In genomic region chr16:4253012-4253393, GRCh38 we compare ENCODE assay signal across 8 cellular contexts. TPM values are rescaled to one million over a fixed set of nuclear protein-coding genes. Genes with fewer than 3 reads are reported as not detected.
DNase-seq lines count a peak whose midpoint lies in the region; ATAC-seq and TF ChIP-seq lines count a peak whose summit lies in the region.
"Not testable (repeated sequence)": the region's sequence is repeated elsewhere in the genome, so short reads cannot be mapped to it uniquely, and the experiment has no call there.

No MANE protein-coding gene starts in this region.

- not testable (repeated sequence) for DNase-seq in NT2/D1 (ENCODE audit: low read depth, low spot score); activated CD8-positive, alpha-beta memory T cell treated with anti-CD3 and anti-CD28 coated beads, Interleukin-2, amount 10 ng/mL, durations not matched to agents 7 days and 5 days; cardiac fibroblast (ENCODE audit: low read depth in 2 of 2); mesenchymal stem cell; prostate gland (ENCODE audit: low spot score); transverse colon

- CTCF ChIA-PET in activated CD8-positive, alpha-beta memory T cell treated with anti-CD3 and anti-CD28 coated beads, Interleukin-2, amount 10 ng/mL, durations not matched to agents 7 days and 5 days (lab: Charles Lee) = interaction anchor here (0.8 to 12.6 kb wide), 30 partner anchors 9 to 641 kb away, joined by 3 to 218 read pairs (median 4); partner anchors contain the start of genes ADCY9, MGRN1, SLX4 and TFAP4

- not testable (repeated sequence) for TF ChIP-seq EP300 in gastroesophageal sphincter (IDR thresholded peaks at IDR 0.05); transverse colon (IDR thresholded peaks at IDR 0.05; ENCODE audit: low read depth)

- not testable (repeated sequence) for ATAC-seq in activated CD8-positive, alpha-beta memory T cell treated with anti-CD3 and anti-CD28 coated beads, Interleukin-2, amount 10 ng/mL, durations not matched to agents 7 days and 5 days; gastroesophageal sphincter

- H3K4me3 Mint-ChIP-seq in activated CD8-positive, alpha-beta memory T cell treated with anti-CD3 and anti-CD28 coated beads, Interleukin-2, amount 10 ng/mL, durations not matched to agents 7 days and 5 days = peak overlapping the region; percentile 90

- peak overlapping the region; percentile 70 for H2BK15ac ChIP-seq in mesenchymal stem cell (ENCODE audit: low read depth, poor library complexity, severe bottlenecking)

- intact Hi-C loops in prostate gland (cut with DNase I) (loop anchor here (2.0 to 5.0 kb wide), 3 partner anchors 36 to 271 kb away; partner anchors contain the start of gene ADCY9), transverse colon (cut with DNase I; ENCODE audit: low total_unique reads) (loop anchor here (5.0 to 10.0 kb wide), 2 partner anchors 136 to 268 kb away; partner anchors contain the start of gene ADCY9)

- not testable (repeated sequence) for H2BK120ac ChIP-seq in mesenchymal stem cell (ENCODE audit: low read depth, low read length)

- not testable (repeated sequence) for TF ChIP-seq POLR2A in gastroesophageal sphincter (IDR thresholded peaks at IDR 0.05); prostate gland (IDR thresholded peaks at IDR 0.05); transverse colon (IDR thresholded peaks at IDR 0.05)

- not testable (repeated sequence) for H3K36me3 Mint-ChIP-seq in activated CD8-positive, alpha-beta memory T cell treated with anti-CD3 and anti-CD28 coated beads, Interleukin-2, amount 10 ng/mL, durations not matched to agents 7 days and 5 days

- peak overlapping the region; percentile 70 to 72 for H3K18ac ChIP-seq in mesenchymal stem cell (ENCODE audit: low read depth in 1 of 2, low read length in 2 of 2)

- not testable (repeated sequence) for TF ChIP-seq CTCF in cardiac fibroblast (IDR thresholded peaks at IDR 0.05; ENCODE audit: low read depth, low read length); gastroesophageal sphincter (IDR thresholded peaks at IDR 0.05); prostate gland (IDR thresholded peaks at IDR 0.05); transverse colon (IDR thresholded peaks at IDR 0.05)

- H4K91ac ChIP-seq in mesenchymal stem cell (ENCODE audit: low read length) = not testable (repeated sequence)

- WGBS in gastroesophageal sphincter (ENCODE audit: low coverage in 1 of 2), 2 donors = 2 to 93% methylated on average over 3 to 7 of the region's 23 CpGs
- 75% methylated on average over 23 of the region's 23 CpGs for WGBS in mesenchymal stem cell
- 61% methylated on average over 23 of the region's 23 CpGs for WGBS in prostate gland
- 40 to 55% methylated on average over 15 to 23 of the region's 23 CpGs for WGBS in transverse colon (ENCODE audit: low coverage in 1 of 2), 2 donors

- peak overlapping the region; percentile 27 for H4K8ac ChIP-seq in mesenchymal stem cell (ENCODE audit: low read length)

- in situ Hi-C loops in transverse colon (cut with MboI; ENCODE audit: low pct_ligation_motif_present in 1 of 4, low pct_unique_long_range_greater_than_20kb in 1 of 4, low sequenced_read_pairs in 3 of 4) = not testable (repeated sequence)

- not testable (repeated sequence) for H2AFZ ChIP-seq in mesenchymal stem cell (ENCODE audit: low read depth, low read length)

- H3K27ac ChIP-seq in gastroesophageal sphincter = peak overlapping the region; percentile 82 to 98 (median 94)
- peak overlapping the region; percentile 78 for H3K27ac ChIP-seq in mesenchymal stem cell (ENCODE audit: low read length, poor library complexity, severe bottlenecking)
- peak overlapping the region; percentile 84 to 92 for H3K27ac ChIP-seq in prostate gland
- peak overlapping the region; percentile 87 to 95 (median 92) for H3K27ac ChIP-seq in transverse colon

- not testable (repeated sequence) for H3K23ac ChIP-seq in mesenchymal stem cell (ENCODE audit: low read length in 2 of 2)

- H3K9me3 Mint-ChIP-seq in activated CD8-positive, alpha-beta memory T cell treated with anti-CD3 and anti-CD28 coated beads, Interleukin-2, amount 10 ng/mL, durations not matched to agents 7 days and 5 days (ENCODE audit: low read depth) = not testable (repeated sequence)

- peak overlapping the region; percentile 68 for H3K4me3 ChIP-seq in NT2/D1 (ENCODE audit: insufficient read length, low read depth)
- peak overlapping the region; percentile 57 to 62 for H3K4me3 ChIP-seq in cardiac fibroblast (replicated peaks in 1 of 2; ENCODE audit: low read depth in 2 of 2, low read length in 2 of 2)
- peak overlapping the region; percentile 63 to 67 for H3K4me3 ChIP-seq in gastroesophageal sphincter
- H3K4me3 ChIP-seq in mesenchymal stem cell (ENCODE audit: insufficient read depth in 1 of 2, low read depth in 1 of 2, low read length in 2 of 2) = peak overlapping the region; percentile 49 to 83
- peak overlapping the region; percentile 43 to 47 for H3K4me3 ChIP-seq in prostate gland
- H3K4me3 ChIP-seq in transverse colon = peak overlapping the region; percentile 49 to 53 (median 52)

- H3K36me3 ChIP-seq in ES-I3 (ENCODE audit: insufficient read depth, low read length); gastroesophageal sphincter; mesenchymal stem cell (ENCODE audit: control insufficient read depth in 1 of 2, insufficient read depth in 2 of 2, low read depth in 1 of 2, low read length in 2 of 2); prostate gland; transverse colon: not testable (repeated sequence)
- H3K36me3 ChIP-seq in NT2/D1 (ENCODE audit: insufficient read depth, insufficient read length, low read length) = peaks cover 12% of the 10 kb centered on the region

- H3K4me1 Mint-ChIP-seq in activated CD8-positive, alpha-beta memory T cell treated with anti-CD3 and anti-CD28 coated beads, Interleukin-2, amount 10 ng/mL, durations not matched to agents 7 days and 5 days = not testable (repeated sequence)

- not testable (repeated sequence) for H2AK5ac ChIP-seq in mesenchymal stem cell (ENCODE audit: low read length, severe bottlenecking)

- not testable (repeated sequence) for H2BK12ac ChIP-seq in mesenchymal stem cell (ENCODE audit: low read length in 2 of 2)

- H3K9ac ChIP-seq in ES-I3 (ENCODE audit: low read depth, low read length) (peak overlapping the region; percentile 81), NT2/D1 (ENCODE audit: insufficient read length, low read depth) (peak overlapping the region; percentile 90), mesenchymal stem cell (ENCODE audit: low read length) (peak overlapping the region; percentile 92)

- H3K14ac ChIP-seq in mesenchymal stem cell (ENCODE audit: low read length in 2 of 2) = not testable (repeated sequence)

- H3K27me3 Mint-ChIP-seq in activated CD8-positive, alpha-beta memory T cell treated with anti-CD3 and anti-CD28 coated beads, Interleukin-2, amount 10 ng/mL, durations not matched to agents 7 days and 5 days = not testable (repeated sequence)

- not testable (repeated sequence) for H3K27me3 ChIP-seq in NT2/D1 (ENCODE audit: insufficient read depth, insufficient read length); gastroesophageal sphincter; mesenchymal stem cell (ENCODE audit: control insufficient read depth in 1 of 2, insufficient read depth in 1 of 2, low read length in 2 of 2); prostate gland (replicated peaks; ENCODE audit: insufficient read depth); transverse colon

- H2BK5ac ChIP-seq in mesenchymal stem cell (ENCODE audit: low read depth, low read length, poor library complexity, severe bottlenecking) = not testable (repeated sequence)

- H3K4me1 ChIP-seq in ES-I3 (ENCODE audit: insufficient read depth, low read length); NT2/D1 (ENCODE audit: insufficient read depth, insufficient read length); mesenchymal stem cell (ENCODE audit: control insufficient read depth, insufficient read depth, low read depth, low read length); prostate gland (replicated peaks); transverse colon: not testable (repeated sequence)
- H3K4me1 ChIP-seq in gastroesophageal sphincter = peaks cover 0 to 10% (median 0%) of the 10 kb centered on the region in 3 donors

- H3K4ac ChIP-seq in mesenchymal stem cell (ENCODE audit: low read depth in 1 of 2, low read length in 2 of 2) = not testable (repeated sequence)

- not testable (repeated sequence) for H3K79me1 ChIP-seq in mesenchymal stem cell (replicated peaks; ENCODE audit: low read length, poor library complexity, severe bottlenecking)

- peak overlapping the region; percentile 67 for H3K4me2 ChIP-seq in mesenchymal stem cell (ENCODE audit: low read length, poor library complexity, severe bottlenecking)

- H3K27ac Mint-ChIP-seq in activated CD8-positive, alpha-beta memory T cell treated with anti-CD3 and anti-CD28 coated beads, Interleukin-2, amount 10 ng/mL, durations not matched to agents 7 days and 5 days = peak overlapping the region; percentile 98

- H3K9me3 ChIP-seq in ES-I3 (ENCODE audit: control insufficient read depth, insufficient read depth, low read length); NT2/D1 (ENCODE audit: insufficient read depth, low read length); gastroesophageal sphincter; mesenchymal stem cell (ENCODE audit: control insufficient read depth, low read length); prostate gland; transverse colon: not testable (repeated sequence)

RNA-seq across cellular contexts. Expression of gene SRL, which starts 11.1 kb away (rescaled TPM):
- not detected for total RNA-seq in activated CD8-positive, alpha-beta memory T cell treated with anti-CD3 and anti-CD28 coated beads, Interleukin-2, amount 10 ng/mL, durations not matched to agents 7 days and 5 days
- total RNA-seq in gastroesophageal sphincter (1 to 10 TPM; 1.2 to 3.4 (median 2.4) TPM), prostate gland (1 to 10 TPM; 2.6 to 5.3 TPM), transverse colon (under 1 TPM in 2 of 4 donors, not detected in 2; 0.32 to 0.68 TPM)
- polyA plus RNA-seq in mesenchymal stem cell (2013, experiment 1 of 2) = not detected
- not detected for polyA plus RNA-seq in mesenchymal stem cell (2013, experiment 2 of 2)

RNA-seq across cellular contexts. Expression of gene TFAP4, which starts 19.8 kb away (rescaled TPM):
- 10 to 100 TPM; 18.0 to 27.2 TPM for total RNA-seq in activated CD8-positive, alpha-beta memory T cell treated with anti-CD3 and anti-CD28 coated beads, Interleukin-2, amount 10 ng/mL, durations not matched to agents 7 days and 5 days
- total RNA-seq in gastroesophageal sphincter (1 to 10 TPM; 3.3 to 5.9 (median 4.7) TPM), prostate gland (10 to 100 TPM in 1 of 2 donors, 1 to 10 TPM in 1; 9.0 to 12.8 TPM), transverse colon (1 to 10 TPM; 4.6 to 8.4 (median 6.3) TPM)
- polyA plus RNA-seq in mesenchymal stem cell (2013, experiment 1 of 2) = 6.0 TPM
- polyA plus RNA-seq in mesenchymal stem cell (2013, experiment 2 of 2) = 5.8 TPM
